In genomic region chr1:98325646-98326441, GRCh38 we compare ENCODE assay signal across 12 cellular contexts.
DNase-seq lines count a peak whose midpoint lies in the region; ATAC-seq, FAIRE-seq and TF ChIP-seq lines count a peak whose summit lies in the region.
"Had no signal": no experiment of that assay in that cellular context is flagged by ENCODE, and none has a peak within 500 bp of the region (broad histone marks: within the 10 kb centered on the region; RNA-seq: fewer than 3 reads in every experiment).

No MANE protein-coding gene starts in this region.

- DNase-seq in GM23248: peak; percentile 90
- peak; percentile 93 to 97 for DNase-seq in foreskin keratinocyte
- peak; percentile 65 for DNase-seq in sciatic nerve (ENCODE audit: low spot score)
- no peak for DNase-seq in GM19239 (ENCODE audit: insufficient read length, low spot score)
- DNase-seq: NCI-H1105; stimulated activated CD4-positive, alpha-beta T cell treated with anti-CD3 and anti-CD28 coated beads, Interleukin-4, amount 100 ng/mL, for 24 hours had no signal

- peaks cover 70% of the 10 kb centered on the region for H3F3A ChIP-seq in GM23248 (ENCODE audit: insufficient read depth)

- peak overlapping the region; percentile 87 for H3K27ac ChIP-seq in GM23248
- H3K27ac ChIP-seq in foreskin keratinocyte: peak overlapping the region; percentile 25

- no peaks in the 10 kb centered on the region for H4K20me1 ChIP-seq in GM23248 (ENCODE audit: insufficient read depth)

- ATAC-seq in SK-N-SH treated with all-trans-retinoic acid at 6 μM for 48 hours: peak; percentile 52
- ATAC-seq in foreskin keratinocyte: peak; percentile 91
- peak; percentile 43 for ATAC-seq in sciatic nerve
- no peak for ATAC-seq in HG03175 (IDR thresholded peaks at IDR 0.05; ENCODE audit: unreplicated experiment)
- no peak for ATAC-seq in GM18520 (IDR thresholded peaks at IDR 0.05; ENCODE audit: unreplicated experiment)
- no peak for ATAC-seq in GM21360 (IDR thresholded peaks at IDR 0.05; ENCODE audit: unreplicated experiment)
- ATAC-seq: activated naive CD4-positive, alpha-beta T cell treated with anti-CD3 and anti-CD28 coated beads, Interleukin-2, amount 50 U/mL, for 72 hours had no signal

- no peak overlapping the region for H3K4me2 ChIP-seq in GM23248 (ENCODE audit: unreplicated experiment)

- intact Hi-C loops in sciatic nerve (cut with DNase I): no loop called here

- H3K79me2 ChIP-seq in GM23248 (ENCODE audit: insufficient read depth): no peaks in the 10 kb centered on the region

- H3K27me3 ChIP-seq in GM23248 (replicated peaks; ENCODE audit: insufficient read depth) (no peaks in the 10 kb centered on the region), foreskin keratinocyte (no peaks in the 10 kb centered on the region)

- no peak for FAIRE-seq in GM19239 (lab: Jason Lieb, UNC)
- FAIRE-seq: islet of Langerhans had no signal

- no peaks in the 10 kb centered on the region for H3K9me3 ChIP-seq in GM23248 (ENCODE audit: low read depth)

- no peak overlapping the region; the same call in 1 of the 2 replicates for H3K9ac ChIP-seq in GM23248

- no peaks in the 10 kb centered on the region for H3K36me3 ChIP-seq in GM23248 (ENCODE audit: low read depth)

- H3K4me3 ChIP-seq in GM23248: no peak overlapping the region

- H3K4me1 ChIP-seq in GM23248 (ENCODE audit: insufficient read depth) (peaks cover 76% of the 10 kb centered on the region), foreskin keratinocyte (peaks cover 57% of the 10 kb centered on the region)

- no peak for TF ChIP-seq CTCF in foreskin keratinocyte (conservative IDR thresholded peaks at IDR 0.05)

- H2AFZ ChIP-seq in GM23248: no peak overlapping the region

- WGBS in GM23248 (ENCODE audit: low coverage in 1 of 2, low lambda C conversion rate in 2 of 2, missing lambda C conversion rate in 2 of 2), 2 experiments: 38% methylated on average over 7 of the region's 7 CpGs

- in situ Hi-C loops in GM23248 (cut with MboI): no loop called here

- no peaks in the 10 kb centered on the region; the same call in 1 of the 2 replicates for H3K9me2 ChIP-seq in GM23248 (ENCODE audit: insufficient read depth)

TF ChIP-seq in SK-N-SH treated with all-trans-retinoic acid at 6 μM for 48 hours, 23 proteins besides CTCF, POLR2A, EP300 and RAD21:
- TF ChIP-seq PPARA (CRISPR knock-in tag; IDR thresholded peaks at IDR 0.05; ENCODE audit: borderline replicate concordance) (no peak), ZFP3 (CRISPR knock-in tag; IDR thresholded peaks at IDR 0.05) (0 out of 2 replicates have a peak, but pooled peaks have one; percentile 46), ISL1 (CRISPR knock-in tag; IDR thresholded peaks at IDR 0.05) (peak; percentile 30)
- TF ChIP-seq, protein P1, sequence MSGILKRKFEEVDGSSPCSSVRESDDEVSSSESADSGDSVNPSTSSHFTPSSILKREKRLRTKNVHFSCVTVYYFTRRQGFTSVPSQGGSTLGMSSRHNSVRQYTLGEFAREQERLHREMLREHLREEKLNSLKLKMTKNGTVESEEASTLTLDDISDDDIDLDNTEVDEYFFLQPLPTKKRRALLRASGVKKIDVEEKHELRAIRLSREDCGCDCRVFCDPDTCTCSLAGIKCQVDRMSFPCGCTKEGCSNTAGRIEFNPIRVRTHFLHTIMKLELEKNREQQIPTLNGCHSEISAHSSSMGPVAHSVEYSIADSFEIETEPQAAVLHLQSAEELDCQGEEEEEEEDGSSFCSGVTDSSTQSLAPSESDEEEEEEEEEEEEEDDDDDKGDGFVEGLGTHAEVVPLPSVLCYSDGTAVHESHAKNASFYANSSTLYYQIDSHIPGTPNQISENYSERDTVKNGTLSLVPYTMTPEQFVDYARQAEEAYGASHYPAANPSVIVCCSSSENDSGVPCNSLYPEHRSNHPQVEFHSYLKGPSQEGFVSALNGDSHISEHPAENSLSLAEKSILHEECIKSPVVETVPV (CRISPR knock-in tag; IDR thresholded peaks at IDR 0.05): no peak
TF ChIP-seq in SK-N-SH treated with all-trans-retinoic acid at 6 μM for 48 hours: peak in this region for 2.

Comparison
In these comparisons a context has a peak if more than half of its experiments do, and no peak if none do; other contexts are left out.
1. ATAC-seq: peak in SK-N-SH treated with all-trans-retinoic acid at 6 μM for 48 hours (single experiment), foreskin keratinocyte (single experiment) and sciatic nerve (single experiment); none in HG03175 (single experiment), GM18520 (single experiment) and GM21360 (single experiment).